Comparison of ENCODE assay signal across 11 cellular contexts in the genomic region with DNA sequence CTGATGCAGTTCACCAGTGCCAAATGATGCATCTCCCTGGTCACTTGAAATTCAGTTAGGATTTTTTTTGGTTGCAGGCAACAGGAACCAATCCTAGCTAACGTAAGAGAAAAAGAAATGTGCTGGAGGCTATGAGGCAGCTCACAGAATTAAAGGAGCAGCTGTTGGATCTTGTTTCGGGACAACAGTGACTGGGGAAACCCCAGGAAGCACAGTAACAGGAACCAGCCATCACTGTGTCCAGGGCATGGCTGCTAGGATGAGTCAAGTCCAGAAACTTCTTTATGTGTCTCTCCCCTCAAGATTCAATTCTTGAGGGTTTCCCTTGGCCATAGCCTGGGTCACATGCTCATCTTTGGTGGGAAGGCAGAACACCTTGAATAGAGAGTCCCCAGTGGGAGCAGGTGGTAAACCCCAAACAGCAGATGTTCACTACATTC. TPM values are rescaled to one million over a fixed set of nuclear protein-coding genes. Genes with fewer than 3 reads are reported as not detected.
DNase-seq lines count a peak whose midpoint lies in the region; ATAC-seq, FAIRE-seq and TF ChIP-seq lines count a peak whose summit lies in the region.
"Had no signal": no experiment of that assay in that cellular context is flagged by ENCODE, and none has a peak within 500 bp of the region (broad histone marks: within the 10 kb centered on the region; RNA-seq: fewer than 3 reads in every experiment).

No MANE protein-coding gene starts in this region.

- SMC1A ChIA-PET in GM12878 (lab: Charles Lee; ENCODE audit: uncharacterized antibody, unreplicated experiment) = interaction anchor here (0.8 to 5.3 kb wide), 8 partner anchors 8 to 49 kb away, joined by 3 to 39 read pairs (median 4); no protein-coding TSS in a partner anchor

- no peak overlapping the region for H2AFZ ChIP-seq in GM12878 (ENCODE audit: control insufficient read depth, low read depth, low read length)

- TF ChIP-seq POLR2A in GM12878 (IDR thresholded peaks at IDR 0.05; ENCODE audit: low read depth, low read length) = no peak

- H3K27me3 ChIP-seq in GM12878 (replicated peaks in 1 of 2; ENCODE audit: control insufficient read depth in 2 of 2, insufficient read depth in 2 of 2, low read length in 1 of 2) = no peaks in the 10 kb centered on the region

- peak; percentile 57 to 68; a peak in 1 of 4 replicates for TF ChIP-seq EP300 in GM12878 (IDR thresholded peaks at IDR 0.05; ENCODE audit: borderline replicate concordance in 1 of 2, control insufficient read depth in 1 of 2, low read depth in 2 of 2, low read length in 2 of 2)

- peak; percentile 54 for FAIRE-seq in GM12878 (lab: Jason Lieb, UNC)
- FAIRE-seq: islet of Langerhans had no signal

- DNase-seq in CD1c-positive myeloid dendritic cell (ENCODE audit: extremely low spot score) (peak; percentile 68), GM12878 (ENCODE audit: low read depth, low spot score) (peak; percentile 67), hypothalamus (lab: John Stamatoyannopoulos, UW) (no peak), cardiac septum (ENCODE audit: low spot score) (no peak), NCI-H2029 treated with DMSO at 0.1 percent for 48 hours (lab: John Stamatoyannopoulos, UW) (no peak)
- no peak for DNase-seq in activated effector memory CD4-positive, alpha-beta T cell treated with Interleukin-2 at 50 U/mL for 16 hours
- DNase-seq: DMS79, NCI-H1930 had no signal

- H4K20me1 ChIP-seq in GM12878 (ENCODE audit: control insufficient read depth, insufficient read depth) = no peaks in the 10 kb centered on the region

- H3K36me3 ChIP-seq in GM12878 (ENCODE audit: control insufficient read depth in 2 of 2, insufficient read depth in 2 of 2, low read length in 1 of 2) = no peaks in the 10 kb centered on the region

- CTCF ChIA-PET in GM12878 (lab: Yijun Ruan, JAX) = interaction anchor here (0.9 to 2.3 kb wide), 6 partner anchors 11 to 49 kb away, joined by 3 to 7 read pairs (median 3); no protein-coding TSS in a partner anchor

- peaks cover 25% of the 10 kb centered on the region for H3K4me1 ChIP-seq in GM12878 (ENCODE audit: control insufficient read depth, insufficient read depth, low read length)

- POLR2A ChIA-PET in GM12878 (lab: Charles Lee) = interaction anchor here (1.1 kb wide), 1 partner anchor 48 kb away, joined by 4 read pairs; no protein-coding TSS in a partner anchor

- no peaks in the 10 kb centered on the region for H3K9me3 ChIP-seq in GM12878 (replicated peaks; ENCODE audit: control insufficient read depth, insufficient read depth, low read length)

- intact Hi-C loops in GM12878 (cut with micrococcal nuclease; ENCODE audit: unreplicated experiment) = loop anchor here (1.0 to 2.0 kb wide), 2 partner anchors 35 to 76 kb away; no protein-coding TSS in a partner anchor
- intact Hi-C loops in cardiac septum (cut with DNase I) = no loop called here

- RAD21 ChIA-PET in GM12878 (lab: Charles Lee; ENCODE audit: unreplicated experiment) = interaction anchor here (0.8 to 3.3 kb wide), 6 partner anchors 9 to 71 kb away, joined by 3 to 18 read pairs (median 4); no protein-coding TSS in a partner anchor

- in situ Hi-C loops in GM12878 (cut with MboI) = no loop called here

- H3K4me3 ChIP-seq in GM12878 = no peak overlapping the region

- TF ChIP-seq RAD21 in GM12878 (IDR thresholded peaks at IDR 0.05; ENCODE audit: insufficient read depth, low read depth, low read length) = peak; percentile 49

- H3K27ac ChIP-seq in GM12878 (ENCODE audit: control insufficient read depth, insufficient read depth) = peak overlapping the region; percentile 3; the same call in 1 of the 2 replicates

- ATAC-seq in GM19025 (IDR thresholded peaks at IDR 0.05; ENCODE audit: low read depth, unreplicated experiment) = peak; percentile 79
- ATAC-seq in HG02981 (IDR thresholded peaks at IDR 0.05; ENCODE audit: unreplicated experiment) = peak; percentile 69
- peak; percentile 88 for ATAC-seq in GM12878

- no peak overlapping the region for H3K9ac ChIP-seq in GM12878 (ENCODE audit: control insufficient read depth, insufficient read depth, low read length)

- 0 out of 6 replicates have a peak, but pooled peaks of 1 of the 3 experiments have one; percentile 13 for TF ChIP-seq CTCF in GM12878 (IDR thresholded peaks at IDR 0.05 in 2 of 3, conservative IDR thresholded peaks at IDR 0.05 in 1 of 3; ENCODE audit: control insufficient read depth in 2 of 3, extremely low read depth in 1 of 3, insufficient read depth in 1 of 3, low read depth in 3 of 3, low read length in 3 of 3)

- H3K4me2 ChIP-seq in GM12878 (ENCODE audit: control insufficient read depth, insufficient read depth) = peak overlapping the region; percentile 31

- H3K79me2 ChIP-seq in GM12878 (ENCODE audit: control insufficient read depth, insufficient read depth, low read length) = no peaks in the 10 kb centered on the region

- BruUV-seq in GM12878 (replicated peaks; lab: Mats Ljungman, UMichigan) = no TSS peak

- WGBS in GM12878 (ENCODE audit: insufficient coverage, insufficient replicate concordance, low lambda C conversion rate, missing lambda C conversion rate) = 3% methylated on average over 2 of the region's 2 CpGs

TF ChIP-seq in GM12878, 131 proteins besides CTCF, POLR2A, EP300 and RAD21 (continues in another document):
- TF ChIP-seq IKZF1 (conservative IDR thresholded peaks at IDR 0.05) (peak; percentile 79), NFIC (IDR thresholded peaks at IDR 0.05; ENCODE audit: low read depth, low read length) (peak; percentile 84), MTA3 (IDR thresholded peaks at IDR 0.05; ENCODE audit: borderline replicate concordance, low read length) (peak; percentile 77; the same call in 1 of the 2 replicates), WRNIP1 (IDR thresholded peaks at IDR 0.05; ENCODE audit: borderline replicate concordance, low read depth, low read length) (0 out of 2 replicates have a peak, but pooled peaks have one; percentile 58), PML (IDR thresholded peaks at IDR 0.05; ENCODE audit: low read length) (peak; percentile 24; the same call in 1 of the 2 replicates), ATF2 (IDR thresholded peaks at IDR 0.05; ENCODE audit: low read length) (peak; percentile 78), SPI1 (IDR thresholded peaks at IDR 0.05; ENCODE audit: borderline replicate concordance, insufficient read depth, low read depth, low read length) (peak; percentile 49; the same call in 1 of the 2 replicates)
- TF ChIP-seq, protein P1, sequence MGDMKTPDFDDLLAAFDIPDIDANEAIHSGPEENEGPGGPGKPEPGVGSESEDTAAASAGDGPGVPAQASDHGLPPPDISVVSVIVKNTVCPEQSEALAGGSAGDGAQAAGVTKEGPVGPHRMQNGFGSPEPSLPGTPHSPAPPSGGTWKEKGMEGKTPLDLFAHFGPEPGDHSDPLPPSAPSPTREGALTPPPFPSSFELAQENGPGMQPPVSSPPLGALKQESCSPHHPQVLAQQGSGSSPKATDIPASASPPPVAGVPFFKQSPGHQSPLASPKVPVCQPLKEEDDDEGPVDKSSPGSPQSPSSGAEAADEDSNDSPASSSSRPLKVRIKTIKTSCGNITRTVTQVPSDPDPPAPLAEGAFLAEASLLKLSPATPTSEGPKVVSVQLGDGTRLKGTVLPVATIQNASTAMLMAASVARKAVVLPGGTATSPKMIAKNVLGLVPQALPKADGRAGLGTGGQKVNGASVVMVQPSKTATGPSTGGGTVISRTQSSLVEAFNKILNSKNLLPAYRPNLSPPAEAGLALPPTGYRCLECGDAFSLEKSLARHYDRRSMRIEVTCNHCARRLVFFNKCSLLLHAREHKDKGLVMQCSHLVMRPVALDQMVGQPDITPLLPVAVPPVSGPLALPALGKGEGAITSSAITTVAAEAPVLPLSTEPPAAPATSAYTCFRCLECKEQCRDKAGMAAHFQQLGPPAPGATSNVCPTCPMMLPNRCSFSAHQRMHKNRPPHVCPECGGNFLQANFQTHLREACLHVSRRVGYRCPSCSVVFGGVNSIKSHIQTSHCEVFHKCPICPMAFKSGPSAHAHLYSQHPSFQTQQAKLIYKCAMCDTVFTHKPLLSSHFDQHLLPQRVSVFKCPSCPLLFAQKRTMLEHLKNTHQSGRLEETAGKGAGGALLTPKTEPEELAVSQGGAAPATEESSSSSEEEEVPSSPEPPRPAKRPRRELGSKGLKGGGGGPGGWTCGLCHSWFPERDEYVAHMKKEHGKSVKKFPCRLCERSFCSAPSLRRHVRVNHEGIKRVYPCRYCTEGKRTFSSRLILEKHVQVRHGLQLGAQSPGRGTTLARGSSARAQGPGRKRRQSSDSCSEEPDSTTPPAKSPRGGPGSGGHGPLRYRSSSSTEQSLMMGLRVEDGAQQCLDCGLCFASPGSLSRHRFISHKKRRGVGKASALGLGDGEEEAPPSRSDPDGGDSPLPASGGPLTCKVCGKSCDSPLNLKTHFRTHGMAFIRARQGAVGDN (IDR thresholded peaks at IDR 0.05) = peak; percentile 67; the same call in 1 of the 2 replicates

RNA-seq across cellular contexts. Expression of gene CHST2, which starts 39.0 kb away (rescaled TPM):
- 15.8 and 17.7 TPM in 2 replicates for total RNA-seq in GM12878 (2013; cell fraction: nucleolus; rRNA removed)
- 9.8 and 12.8 TPM in 2 replicates for total RNA-seq in GM12878 (2014; rRNA removed)
- 9.2 TPM in 2 replicates for total RNA-seq in GM12878 (2014; rRNA removed; fragmentation: Illumina TruSeq; extraction: Trizol)
- total RNA-seq in GM12878 (2021) = 37.1 and 37.2 TPM in 2 replicates
- polyA plus RNA-seq in GM12878 (2011; ENCODE audit: low read depth) = 4.2 TPM
- 1.5 and 1.6 TPM in 2 replicates for polyA plus RNA-seq in GM12878 (2011; rRNA removed)
- polyA plus RNA-seq in GM12878 (2011; cell fraction: cytosol; rRNA removed) = 2.0 and 3.3 TPM in 2 replicates
- polyA plus RNA-seq in GM12878 (2011; cell fraction: nucleus; rRNA removed) = 4.1 and 5.9 TPM in 2 replicates
- 13.1 and 13.3 TPM in 2 replicates for polyA plus RNA-seq in GM12878 (2012)
- polyA plus RNA-seq in GM12878 (2014; fragmentation: Illumina TruSeq; extraction: Trizol) = 8.4 and 9.3 TPM in 2 replicates
- 1 to 10 TPM; 2.3 to 5.6 TPM for polyA plus RNA-seq in GM12878 (2014; fragmentation: Nextera tagmentation; extraction: Ambion mirVana)
- 21.8 and 25.7 TPM in 2 replicates for polyA plus RNA-seq in GM12878 (2014; rRNA removed)
- 1 to 10 TPM; 4.3 to 8.3 TPM for polyA plus RNA-seq in GM12878 (2016; fragmentation: Nextera tagmentation; extraction: Ambion mirVana)
- polyA minus RNA-seq in GM12878 (2011; rRNA and poly(A)+ RNA removed) = 0.80 and 2.0 TPM in 2 replicates
- 1.7 and 1.9 TPM in 2 replicates for polyA minus RNA-seq in GM12878 (2011; cell fraction: cytosol; rRNA and poly(A)+ RNA removed)
- polyA minus RNA-seq in GM12878 (2011; cell fraction: nucleus; rRNA and poly(A)+ RNA removed) = 3.1 and 5.0 TPM in 2 replicates
- total RNA-seq in cardiac septum = 2.4 TPM

Comparison
In these comparisons a context has a peak if more than half of its experiments do, and no peak if none do; other contexts are left out.
1. DNase-seq: peak in CD1c-positive myeloid dendritic cell (single experiment) and GM12878 (single experiment); none in hypothalamus (0 of 51), activated effector memory CD4-positive, alpha-beta T cell treated with Interleukin-2 at 50 U/mL for 16 hours (single experiment), cardiac septum (single experiment) and NCI-H2029 treated with DMSO at 0.1 percent for 48 hours (single experiment).
2. Peak in every context shown above with its lines, with median percentiles within 50 percentile points of each other: ATAC-seq.